In genomic region chr2:199955007-199955338, GRCh38 we compare ENCODE assay signal across 8 cellular contexts. TPM values are rescaled to one million over a fixed set of nuclear protein-coding genes. Genes with fewer than 3 reads are reported as not detected.
DNase-seq lines count a peak whose midpoint lies in the region; ATAC-seq and TF ChIP-seq lines count a peak whose summit lies in the region.

No MANE protein-coding gene starts in this region.

- H3K4me2 ChIP-seq in SU-DHL-6 (ENCODE audit: low read depth, low read length, poor library complexity, severe bottlenecking), result peak overlapping the region; percentile 86

- H3K4me1 Mint-ChIP-seq in CD8-positive, alpha-beta T cell (ENCODE audit: low read depth), result peaks cover 67% of the 10 kb centered on the region

- peak overlapping the region; percentile 97 for H3K4me3 Mint-ChIP-seq in CD8-positive, alpha-beta T cell

- no peaks in the 10 kb centered on the region for H3K27me3 Mint-ChIP-seq in CD8-positive, alpha-beta T cell (ENCODE audit: low read depth)

- no peaks in the 10 kb centered on the region for H3K9me3 ChIP-seq in CD8-positive, alpha-beta T cell (ENCODE audit: low read length)
- H3K9me3 ChIP-seq in SU-DHL-6 (ENCODE audit: insufficient read depth, low read length), result no peaks in the 10 kb centered on the region

- H4K20me1 ChIP-seq in SU-DHL-6 (ENCODE audit: low read depth, low read length), result no peaks in the 10 kb centered on the region

- H3K4me3 ChIP-seq in CD8-positive, alpha-beta T cell (ENCODE audit: low read depth, low read length), result peak overlapping the region; percentile 98
- peak overlapping the region; percentile 92 for H3K4me3 ChIP-seq in SU-DHL-6 (ENCODE audit: insufficient read depth, low read length, poor library complexity, severe bottlenecking)
- H3K4me3 ChIP-seq in foreskin fibroblast (ENCODE audit: low read depth in 1 of 2, low read length in 2 of 2), result peak overlapping the region; percentile 85 to 96

- H3K9me2 ChIP-seq in SU-DHL-6 (replicated peaks; ENCODE audit: insufficient read depth, low read length), result no peaks in the 10 kb centered on the region

- POLR2A ChIA-PET in CD8-positive, alpha-beta T cell (lab: Charles Lee), result interaction anchor here (1.0 kb wide), 1 partner anchor 20 kb away, joined by 4 read pairs; no protein-coding TSS in a partner anchor

- H3K4me1 ChIP-seq in CD8-positive, alpha-beta T cell (ENCODE audit: insufficient read depth, low read length), result peaks cover 34% of the 10 kb centered on the region

- no peak for ATAC-seq in CD8-positive, alpha-beta T cell
- ATAC-seq in GM19324 (IDR thresholded peaks at IDR 0.05; ENCODE audit: low FRiP score, unreplicated experiment) (peak; percentile 29), HG03175 (IDR thresholded peaks at IDR 0.05; ENCODE audit: unreplicated experiment) (peak; percentile 38)

- peak overlapping the region; percentile 97 for H2AFZ ChIP-seq in SU-DHL-6 (ENCODE audit: low read depth, low read length, severe bottlenecking)

- H3K27me3 ChIP-seq in CD8-positive, alpha-beta T cell (ENCODE audit: insufficient read depth, low read length), result no peaks in the 10 kb centered on the region
- no peaks in the 10 kb centered on the region for H3K27me3 ChIP-seq in SU-DHL-6 (ENCODE audit: low read length)

- H3K79me2 ChIP-seq in SU-DHL-6 (ENCODE audit: insufficient read depth, low read length), result peaks cover 72% of the 10 kb centered on the region

- H3K36me3 Mint-ChIP-seq in CD8-positive, alpha-beta T cell, result peaks cover 41% of the 10 kb centered on the region

- TF ChIP-seq CTCF in CD8-positive, alpha-beta T cell (IDR thresholded peaks at IDR 0.05), result no peak
- TF ChIP-seq CTCF in SU-DHL-6 (IDR thresholded peaks at IDR 0.05; ENCODE audit: insufficient read depth, low read length, poor library complexity, severe bottlenecking) (no peak), foreskin fibroblast (IDR thresholded peaks at IDR 0.05; ENCODE audit: low read depth, low read length) (no peak)

- CTCF ChIA-PET in CD8-positive, alpha-beta T cell (lab: Charles Lee), result interaction anchor here (0.6 kb wide), 1 partner anchor 58 kb away, joined by 3 read pairs; no protein-coding TSS in a partner anchor

- H3K36me3 ChIP-seq in CD8-positive, alpha-beta T cell (ENCODE audit: insufficient read depth, low read length), result peaks cover 9% of the 10 kb centered on the region
- H3K36me3 ChIP-seq in SU-DHL-6 (ENCODE audit: low read length), result peaks cover 6% of the 10 kb centered on the region

- peak in 1 of 7 experiments; percentile 9 for DNase-seq in CD8-positive, alpha-beta T cell
- DNase-seq in foreskin fibroblast (no peak), pons (ENCODE audit: low spot score) (peak; percentile 21), NAMALWA (ENCODE audit: low spot score) (no peak), NCI-H2081 treated with DMSO at 0.1 percent for 48 hours (lab: John Stamatoyannopoulos, UW) (no peak)

- peak overlapping the region; percentile 86 for H3K9ac ChIP-seq in SU-DHL-6 (ENCODE audit: low read length)

- H3K27ac ChIP-seq in CD8-positive, alpha-beta T cell (ENCODE audit: low read depth, low read length), result peak overlapping the region; percentile 71
- H3K27ac ChIP-seq in SU-DHL-6 (ENCODE audit: low read depth, low read length), result peak overlapping the region; percentile 71

- no peaks in the 10 kb centered on the region for H3F3A ChIP-seq in SU-DHL-6 (ENCODE audit: insufficient read depth)

- peak overlapping the region; percentile 91 for H3K27ac Mint-ChIP-seq in CD8-positive, alpha-beta T cell

- intact Hi-C loops in CD8-positive, alpha-beta T cell (cut with DNase I, micrococcal nuclease), result loop anchor here (1.0 to 10.0 kb wide), 6 partner anchors 44 to 860 kb away; partner anchors contain the start of genes BZW1 (in 2 of the 2), C2orf69 (in 2 of the 2), FTCDNL1 (in 1 of the 2) and SGO2 (in 1 of the 2)

- H3K9me3 Mint-ChIP-seq in CD8-positive, alpha-beta T cell, result no peaks in the 10 kb centered on the region

RNA-seq across cellular contexts. Expression of gene TYW5, which starts 0.3 kb away (rescaled TPM):
- 10 to 100 TPM; 20.5 to 22.2 TPM for total RNA-seq in CD8-positive, alpha-beta T cell

RNA-seq across cellular contexts. Expression of gene MAIP1, which starts 0.4 kb away (rescaled TPM):
- total RNA-seq in CD8-positive, alpha-beta T cell, result 10 to 100 TPM; 40.1 to 48.3 TPM

RNA-seq across cellular contexts. Expression of gene C2orf69, which starts 43.9 kb away (rescaled TPM):
- 10 to 100 TPM; 16.3 to 17.5 TPM for total RNA-seq in CD8-positive, alpha-beta T cell
